ENCODE assay signal across 1 cellular context in the genomic region with DNA sequence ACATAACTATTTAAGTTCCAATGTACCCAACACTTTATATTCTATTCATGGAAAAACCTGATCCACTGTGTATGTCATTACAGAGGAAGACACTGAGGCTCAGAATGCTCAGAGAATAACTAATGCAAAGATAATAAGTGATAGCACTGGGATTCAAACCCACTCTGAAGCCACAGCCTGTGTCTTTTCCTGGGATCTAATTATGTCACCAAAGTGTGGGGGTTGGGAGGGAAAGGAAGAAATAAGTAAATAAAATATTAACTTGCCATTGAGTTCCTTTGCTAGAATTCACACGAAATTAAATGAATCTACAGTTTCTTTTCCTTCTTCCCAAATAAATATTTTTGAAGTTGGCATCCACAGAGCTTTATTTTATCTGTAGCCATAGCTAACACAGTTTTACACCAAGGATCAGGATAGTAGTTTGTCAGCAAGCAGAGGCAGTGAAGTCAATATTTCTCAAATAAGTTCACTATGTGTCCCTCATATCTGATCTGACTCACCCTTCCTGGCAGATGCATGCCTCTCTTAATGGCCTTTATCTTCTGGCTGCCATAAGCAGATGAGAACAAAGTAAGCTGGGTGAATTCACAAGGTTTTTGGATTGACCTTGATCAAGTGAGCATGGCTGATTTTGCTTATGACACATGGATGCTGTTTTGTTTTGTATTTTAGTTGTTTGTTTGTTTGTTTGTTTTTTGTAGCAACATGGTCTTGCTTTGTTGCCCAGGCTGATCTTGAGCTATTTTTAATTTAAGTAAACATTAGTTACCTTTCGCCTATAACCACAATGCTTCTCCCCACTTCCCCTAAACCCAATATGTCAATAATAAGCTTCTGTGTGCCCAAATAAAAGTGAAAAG.
A peak's percentile ranks its signal among the peaks of the same experiment; 100 is the strongest.
TF ChIP-seq lines count a peak whose summit lies in the region.

No MANE protein-coding gene starts in this region.

TF ChIP-seq in HepG2, 621 proteins besides CTCF, POLR2A, EP300 and RAD21 (continued from another document and continues in another):
- TF ChIP-seq LCORL (IDR thresholded peaks at IDR 0.05) (peak; percentile 43; the same call in 1 of the 2 replicates), LCORL (CRISPR knock-in tag; IDR thresholded peaks at IDR 0.05) (no peak), ZNF331 (CRISPR knock-in tag; IDR thresholded peaks at IDR 0.05) (peak; percentile 33; the same call in 1 of the 2 replicates), SOX13 (IDR thresholded peaks at IDR 0.05) (no peak), SOX13 (CRISPR knock-in tag; conservative IDR thresholded peaks at IDR 0.05 in 1 of 2, IDR thresholded peaks at IDR 0.05 in 1 of 2) (peak in 1 of 2 experiments; percentile 66; a peak in 1 of 4 replicates), ZNF644 (CRISPR knock-in tag; IDR thresholded peaks at IDR 0.05; ENCODE audit: low read depth) (peak; percentile 82; the same call in 1 of the 2 replicates), HIC2 (CRISPR knock-in tag; IDR thresholded peaks at IDR 0.05; ENCODE audit: low read depth) (peak; percentile 14; the same call in 1 of the 2 replicates), DPF2 (CRISPR knock-in tag; IDR thresholded peaks at IDR 0.05; ENCODE audit: borderline replicate concordance, low read depth) (0 out of 2 replicates have a peak, but pooled peaks have one; percentile 31), ATF1 (CRISPR knock-in tag; IDR thresholded peaks at IDR 0.05) (no peak), ZBTB34 (CRISPR knock-in tag; IDR thresholded peaks at IDR 0.05) (no peak), SAP130 (CRISPR knock-in tag; IDR thresholded peaks at IDR 0.05; ENCODE audit: low read depth) (peak; percentile 74), GATAD1 (CRISPR knock-in tag; IDR thresholded peaks at IDR 0.05) (peak; percentile 13; the same call in 1 of the 2 replicates), ZNF777 (CRISPR knock-in tag; IDR thresholded peaks at IDR 0.05) (no peak), SATB2 (CRISPR knock-in tag; IDR thresholded peaks at IDR 0.05) (peak; percentile 57; the same call in 1 of the 2 replicates), SRSF9 (IDR thresholded peaks at IDR 0.05; ENCODE audit: borderline replicate concordance, insufficient read depth, low read depth, low read length, poor library complexity, severe bottlenecking) (no peak), WIZ (CRISPR knock-in tag; IDR thresholded peaks at IDR 0.05) (0 out of 2 replicates have a peak, but pooled peaks have one; percentile 24), TCF7 (IDR thresholded peaks at IDR 0.05; ENCODE audit: low read depth) (peak; percentile 58), TBX2 (CRISPR knock-in tag; IDR thresholded peaks at IDR 0.05; ENCODE audit: borderline replicate concordance) (peak; percentile 41; the same call in 1 of the 2 replicates), DMAP1 (CRISPR knock-in tag; IDR thresholded peaks at IDR 0.05) (peak; percentile 30; the same call in 1 of the 2 replicates), ESRRA (CRISPR knock-in tag; IDR thresholded peaks at IDR 0.05; ENCODE audit: low read depth) (peak; percentile 17; the same call in 1 of the 2 replicates), GATAD2A (CRISPR knock-in tag; IDR thresholded peaks at IDR 0.05) (peak; percentile 78), FIP1L1 (IDR thresholded peaks at IDR 0.05; ENCODE audit: borderline replicate concordance, insufficient read depth, low read depth, low read length) (no peak), FOXK1 (CRISPR knock-in tag; IDR thresholded peaks at IDR 0.05; ENCODE audit: borderline replicate concordance, low read depth) (0 out of 2 replicates have a peak, but pooled peaks have one; percentile 19), ZFP90 (CRISPR knock-in tag; IDR thresholded peaks at IDR 0.05; ENCODE audit: borderline replicate concordance) (peak; percentile 31; the same call in 1 of the 2 replicates), FOXO1 (CRISPR knock-in tag; IDR thresholded peaks at IDR 0.05) (0 out of 2 replicates have a peak, but pooled peaks have one; percentile 19), JUN (CRISPR knock-in tag; IDR thresholded peaks at IDR 0.05) (peak; percentile 66; the same call in 1 of the 2 replicates), NR2F6 (IDR thresholded peaks at IDR 0.05) (no peak), NR2F6 (CRISPR knock-in tag; IDR thresholded peaks at IDR 0.05) (0 out of 2 replicates have a peak, but pooled peaks have one; percentile 19), MED1 (CRISPR knock-in tag; IDR thresholded peaks at IDR 0.05) (peak; percentile 68), ZIK1 (CRISPR knock-in tag; IDR thresholded peaks at IDR 0.05; ENCODE audit: borderline replicate concordance, low read depth) (no peak), MXD1 (CRISPR knock-in tag; IDR thresholded peaks at IDR 0.05) (no peak), RXRA (CRISPR knock-in tag; IDR thresholded peaks at IDR 0.05) (no peak), ZNF484 (CRISPR knock-in tag; IDR thresholded peaks at IDR 0.05; ENCODE audit: borderline replicate concordance, low read depth) (no peak), TEAD3 (CRISPR knock-in tag; optimal IDR thresholded peaks at IDR 0.05; ENCODE audit: borderline replicate concordance) (peak; percentile 63), BORCS8-MEF2B (CRISPR knock-in tag; IDR thresholded peaks at IDR 0.05) (no peak), TBX3 (IDR thresholded peaks at IDR 0.05; ENCODE audit: borderline replicate concordance) (peak; percentile 43; the same call in 1 of the 2 replicates), PPARG (CRISPR knock-in tag; conservative IDR thresholded peaks at IDR 0.05) (peak; percentile 82), ATF3 (CRISPR knock-in tag; IDR thresholded peaks at IDR 0.05) (peak; percentile 68; the same call in 1 of the 2 replicates), FOXA3 (CRISPR knock-in tag; IDR thresholded peaks at IDR 0.05) (peak; percentile 41; the same call in 1 of the 2 replicates), SOX6 (IDR thresholded peaks at IDR 0.05) (no peak), SOX6 (CRISPR knock-in tag; IDR thresholded peaks at IDR 0.05) (peak; percentile 64), JUNB (CRISPR knock-in tag; IDR thresholded peaks at IDR 0.05; ENCODE audit: borderline replicate concordance) (peak; percentile 30; the same call in 1 of the 2 replicates)
- TF ChIP-seq, protein P1, sequence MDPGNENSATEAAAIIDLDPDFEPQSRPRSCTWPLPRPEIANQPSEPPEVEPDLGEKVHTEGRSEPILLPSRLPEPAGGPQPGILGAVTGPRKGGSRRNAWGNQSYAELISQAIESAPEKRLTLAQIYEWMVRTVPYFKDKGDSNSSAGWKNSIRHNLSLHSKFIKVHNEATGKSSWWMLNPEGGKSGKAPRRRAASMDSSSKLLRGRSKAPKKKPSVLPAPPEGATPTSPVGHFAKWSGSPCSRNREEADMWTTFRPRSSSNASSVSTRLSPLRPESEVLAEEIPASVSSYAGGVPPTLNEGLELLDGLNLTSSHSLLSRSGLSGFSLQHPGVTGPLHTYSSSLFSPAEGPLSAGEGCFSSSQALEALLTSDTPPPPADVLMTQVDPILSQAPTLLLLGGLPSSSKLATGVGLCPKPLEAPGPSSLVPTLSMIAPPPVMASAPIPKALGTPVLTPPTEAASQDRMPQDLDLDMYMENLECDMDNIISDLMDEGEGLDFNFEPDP (CRISPR knock-in tag; conservative IDR thresholded peaks at IDR 0.05) = no peak
- TF ChIP-seq, protein P2, sequence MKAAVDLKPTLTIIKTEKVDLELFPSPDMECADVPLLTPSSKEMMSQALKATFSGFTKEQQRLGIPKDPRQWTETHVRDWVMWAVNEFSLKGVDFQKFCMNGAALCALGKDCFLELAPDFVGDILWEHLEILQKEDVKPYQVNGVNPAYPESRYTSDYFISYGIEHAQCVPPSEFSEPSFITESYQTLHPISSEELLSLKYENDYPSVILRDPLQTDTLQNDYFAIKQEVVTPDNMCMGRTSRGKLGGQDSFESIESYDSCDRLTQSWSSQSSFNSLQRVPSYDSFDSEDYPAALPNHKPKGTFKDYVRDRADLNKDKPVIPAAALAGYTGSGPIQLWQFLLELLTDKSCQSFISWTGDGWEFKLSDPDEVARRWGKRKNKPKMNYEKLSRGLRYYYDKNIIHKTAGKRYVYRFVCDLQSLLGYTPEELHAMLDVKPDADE (CRISPR knock-in tag; IDR thresholded peaks at IDR 0.05) = no peak
- TF ChIP-seq, protein P3, sequence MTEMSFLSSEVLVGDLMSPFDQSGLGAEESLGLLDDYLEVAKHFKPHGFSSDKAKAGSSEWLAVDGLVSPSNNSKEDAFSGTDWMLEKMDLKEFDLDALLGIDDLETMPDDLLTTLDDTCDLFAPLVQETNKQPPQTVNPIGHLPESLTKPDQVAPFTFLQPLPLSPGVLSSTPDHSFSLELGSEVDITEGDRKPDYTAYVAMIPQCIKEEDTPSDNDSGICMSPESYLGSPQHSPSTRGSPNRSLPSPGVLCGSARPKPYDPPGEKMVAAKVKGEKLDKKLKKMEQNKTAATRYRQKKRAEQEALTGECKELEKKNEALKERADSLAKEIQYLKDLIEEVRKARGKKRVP (CRISPR knock-in tag; IDR thresholded peaks at IDR 0.05) = peak in 1 of 2 experiments; percentile 46; a peak in 1 of 4 replicates
- TF ChIP-seq, protein P4, sequence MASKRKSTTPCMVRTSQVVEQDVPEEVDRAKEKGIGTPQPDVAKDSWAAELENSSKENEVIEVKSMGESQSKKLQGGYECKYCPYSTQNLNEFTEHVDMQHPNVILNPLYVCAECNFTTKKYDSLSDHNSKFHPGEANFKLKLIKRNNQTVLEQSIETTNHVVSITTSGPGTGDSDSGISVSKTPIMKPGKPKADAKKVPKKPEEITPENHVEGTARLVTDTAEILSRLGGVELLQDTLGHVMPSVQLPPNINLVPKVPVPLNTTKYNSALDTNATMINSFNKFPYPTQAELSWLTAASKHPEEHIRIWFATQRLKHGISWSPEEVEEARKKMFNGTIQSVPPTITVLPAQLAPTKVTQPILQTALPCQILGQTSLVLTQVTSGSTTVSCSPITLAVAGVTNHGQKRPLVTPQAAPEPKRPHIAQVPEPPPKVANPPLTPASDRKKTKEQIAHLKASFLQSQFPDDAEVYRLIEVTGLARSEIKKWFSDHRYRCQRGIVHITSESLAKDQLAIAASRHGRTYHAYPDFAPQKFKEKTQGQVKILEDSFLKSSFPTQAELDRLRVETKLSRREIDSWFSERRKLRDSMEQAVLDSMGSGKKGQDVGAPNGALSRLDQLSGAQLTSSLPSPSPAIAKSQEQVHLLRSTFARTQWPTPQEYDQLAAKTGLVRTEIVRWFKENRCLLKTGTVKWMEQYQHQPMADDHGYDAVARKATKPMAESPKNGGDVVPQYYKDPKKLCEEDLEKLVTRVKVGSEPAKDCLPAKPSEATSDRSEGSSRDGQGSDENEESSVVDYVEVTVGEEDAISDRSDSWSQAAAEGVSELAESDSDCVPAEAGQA (IDR thresholded peaks at IDR 0.05; ENCODE audit: low read depth) = no peak
- TF ChIP-seq, protein P4 (CRISPR knock-in tag; IDR thresholded peaks at IDR 0.05; ENCODE audit: borderline replicate concordance) = peak; percentile 10; the same call in 1 of the 2 replicates
